In genomic region chr3:149315694-149316093, GRCh38 we compare ENCODE assay signal across 2 cellular contexts.
TF ChIP-seq lines count a peak whose summit lies in the region.

No MANE protein-coding gene starts in this region.

TF ChIP-seq in IMR-90, 13 proteins besides CTCF, POLR2A, EP300 and RAD21:
- TF ChIP-seq CHD1 (IDR thresholded peaks at IDR 0.05; ENCODE audit: low read depth, low read length) (no peak), MAZ (IDR thresholded peaks at IDR 0.05; ENCODE audit: borderline replicate concordance, low read depth, low read length) (no peak), BHLHE40 (IDR thresholded peaks at IDR 0.05; ENCODE audit: low read depth, low read length) (no peak), MXI1 (IDR thresholded peaks at IDR 0.05; ENCODE audit: borderline replicate concordance, low read depth, low read length) (no peak), SMC3 (IDR thresholded peaks at IDR 0.05; ENCODE audit: low read depth, low read length) (no peak), RCOR1 (IDR thresholded peaks at IDR 0.05; ENCODE audit: insufficient replicate concordance, low read length) (no peak), NFE2L2 (IDR thresholded peaks at IDR 0.05; ENCODE audit: low read depth, low read length) (no peak), CEBPB (IDR thresholded peaks at IDR 0.05; ENCODE audit: low read depth, low read length) (no peak), FOS (IDR thresholded peaks at IDR 0.05; ENCODE audit: low read depth, low read length) (no peak), MAFK (IDR thresholded peaks at IDR 0.05; ENCODE audit: low read depth, low read length) (no peak), RFX5 (IDR thresholded peaks at IDR 0.05; ENCODE audit: low read depth, low read length) (no peak), ELK1 (IDR thresholded peaks at IDR 0.05; ENCODE audit: borderline replicate concordance, low read depth, low read length) (no peak), USF2 (IDR thresholded peaks at IDR 0.05; ENCODE audit: low read depth, low read length) (no peak)

TF ChIP-seq in SK-N-SH treated with all-trans-retinoic acid at 6 μM for 48 hours, 23 proteins besides CTCF, POLR2A, EP300 and RAD21:
- TF ChIP-seq ISL1 (CRISPR knock-in tag; IDR thresholded peaks at IDR 0.05) (no peak), PATZ1 (CRISPR knock-in tag; IDR thresholded peaks at IDR 0.05; ENCODE audit: borderline replicate concordance) (no peak), SNAI2 (CRISPR knock-in tag; IDR thresholded peaks at IDR 0.05) (no peak)
